In the genomic region with DNA sequence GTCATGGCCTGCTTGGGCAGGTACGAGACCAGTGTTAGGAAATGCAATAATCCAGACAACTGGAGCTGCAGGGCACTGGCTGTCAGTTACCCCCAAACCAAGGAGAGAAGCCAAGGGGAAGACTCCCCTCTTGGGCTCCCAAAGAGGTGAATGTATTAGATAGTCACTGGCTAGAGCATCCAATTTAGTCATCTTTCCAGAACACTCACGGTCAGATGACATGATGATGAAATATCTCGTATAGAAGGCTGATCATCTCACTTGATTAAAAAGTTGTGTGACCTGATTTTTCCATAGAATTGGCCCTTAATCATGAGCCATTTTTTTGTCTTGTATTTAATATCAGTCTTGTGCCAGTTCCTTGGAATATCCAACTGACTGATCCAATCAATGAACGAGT, we compare ENCODE assay signal across 1 cellular context.
TF ChIP-seq lines count a peak whose summit lies in the region.

No MANE protein-coding gene starts in this region.

TF ChIP-seq in HepG2, 621 proteins besides CTCF, POLR2A, EP300 and RAD21:
- TF ChIP-seq ZNF432 (CRISPR knock-in tag; IDR thresholded peaks at IDR 0.05; ENCODE audit: borderline replicate concordance): no peak
- 0 out of 2 replicates have a peak, but pooled peaks have one; percentile 40 for TF ChIP-seq ATF7 (IDR thresholded peaks at IDR 0.05)
- TF ChIP-seq ATF7 (CRISPR knock-in tag; IDR thresholded peaks at IDR 0.05): no peak
- no peak for TF ChIP-seq ZNF563 (CRISPR knock-in tag; IDR thresholded peaks at IDR 0.05)
- no peak for TF ChIP-seq SP5 (CRISPR knock-in tag; IDR thresholded peaks at IDR 0.05; ENCODE audit: borderline replicate concordance, low read depth)
- peak; percentile 52; the same call in 1 of the 2 replicates for TF ChIP-seq CEBPB (IDR thresholded peaks at IDR 0.05; ENCODE audit: borderline replicate concordance, low read depth, low read length)
